In genomic region chr6:15464211-15464725, GRCh38 we compare ENCODE assay signal across 8 cellular contexts.
DNase-seq lines count a peak whose midpoint lies in the region; ATAC-seq, FAIRE-seq and TF ChIP-seq lines count a peak whose summit lies in the region.

No MANE protein-coding gene starts in this region.

- peaks cover 48% of the 10 kb centered on the region for H3K4me1 ChIP-seq in psoas muscle

- 60 to 70% (median 61%) methylated on average over 5 of the region's 5 CpGs for WGBS in psoas muscle, 3 donors

- no peaks in the 10 kb centered on the region for H3K27me3 Mint-ChIP-seq in activated CD4-positive, alpha-beta T cell treated with anti-CD3 and anti-CD28 coated beads, Interleukin-2, amount 10 ng/mL, durations not matched to agents 7 days and 5 days

- no peak overlapping the region for H3K4me3 Mint-ChIP-seq in activated CD4-positive, alpha-beta T cell treated with anti-CD3 and anti-CD28 coated beads, Interleukin-2, amount 10 ng/mL, durations not matched to agents 7 days and 5 days

- H3K4me1 Mint-ChIP-seq in activated CD4-positive, alpha-beta T cell treated with anti-CD3 and anti-CD28 coated beads, Interleukin-2, amount 10 ng/mL, durations not matched to agents 7 days and 5 days = peaks cover 24% of the 10 kb centered on the region

- H3K4me3 ChIP-seq in psoas muscle = no peak overlapping the region

- no peak for FAIRE-seq in RCC 7860 (lab: Jason Lieb, UNC)

- H3K27ac Mint-ChIP-seq in activated CD4-positive, alpha-beta T cell treated with anti-CD3 and anti-CD28 coated beads, Interleukin-2, amount 10 ng/mL, durations not matched to agents 7 days and 5 days = no peak overlapping the region

- in situ Hi-C loops in KBM-7 (cut with MboI; ENCODE audit: low pct_unique_long_range_greater_than_20kb, low sequenced_read_pairs) = no loop called here

- ATAC-seq in psoas muscle = peak; percentile 47 to 79 (median 68)
- no peak for ATAC-seq in GM19351 (IDR thresholded peaks at IDR 0.05; ENCODE audit: unreplicated experiment)

- H3K36me3 ChIP-seq in psoas muscle (ENCODE audit: insufficient read depth in 1 of 2, low read depth in 1 of 2) = peaks cover 0 to 7% of the 10 kb centered on the region in 2 donors

- H3K9me3 ChIP-seq in psoas muscle = no peaks in the 10 kb centered on the region

- H3K36me3 Mint-ChIP-seq in activated CD4-positive, alpha-beta T cell treated with anti-CD3 and anti-CD28 coated beads, Interleukin-2, amount 10 ng/mL, durations not matched to agents 7 days and 5 days (ENCODE audit: low read depth) = peaks cover 13% of the 10 kb centered on the region

- CTCF ChIA-PET in activated CD4-positive, alpha-beta T cell treated with anti-CD3 and anti-CD28 coated beads, Interleukin-2, amount 10 ng/mL, durations not matched to agents 7 days and 5 days (lab: Charles Lee) = interaction anchor here (1.1 kb wide), 1 partner anchor 20 kb away, joined by 3 read pairs; no protein-coding TSS in a partner anchor

- no peak overlapping the region for H3K27ac ChIP-seq in psoas muscle

- intact Hi-C loops in psoas muscle (cut with DNase I) = no loop called here

- peak; percentile 57 for TF ChIP-seq CTCF in psoas muscle (IDR thresholded peaks at IDR 0.05)

- no peaks in the 10 kb centered on the region for H3K9me3 Mint-ChIP-seq in activated CD4-positive, alpha-beta T cell treated with anti-CD3 and anti-CD28 coated beads, Interleukin-2, amount 10 ng/mL, durations not matched to agents 7 days and 5 days

- DNase-seq in DMS53 treated with DMSO at 0.1 percent for 48 hours (lab: John Stamatoyannopoulos, UW; ENCODE audit: unreplicated experiment) (peak; percentile 6), KBM-7 (peak; percentile 48), psoas muscle (peak in 1 of 2 donors; percentile 60), DMS153 treated with DMSO at 0.1 percent for 48 hours (lab: John Stamatoyannopoulos, UW; ENCODE audit: unreplicated experiment) (no peak), RCC 7860 (ENCODE audit: low spot score) (no peak)
- peak; percentile 64 for DNase-seq in activated CD4-positive, alpha-beta T cell treated with anti-CD3 and anti-CD28 coated beads, Interleukin-2, amount 10 ng/mL, durations not matched to agents 7 days and 5 days
- peak; percentile 27 for DNase-seq in effector CD8-positive, alpha-beta T cell (lab: John Stamatoyannopoulos, UW)

- POLR2A ChIA-PET in activated CD4-positive, alpha-beta T cell treated with anti-CD3 and anti-CD28 coated beads, Interleukin-2, amount 10 ng/mL, durations not matched to agents 7 days and 5 days (lab: Charles Lee) = no interaction called here

- H3K27me3 ChIP-seq in psoas muscle (ENCODE audit: insufficient read depth in 3 of 3, low read length in 2 of 3) = no peaks in the 10 kb centered on the region

Comparison
In these comparisons a context has a peak if more than half of its experiments do, and no peak if none do; other contexts are left out.
1. DNase-seq: peak in DMS53 treated with DMSO at 0.1 percent for 48 hours (single experiment), KBM-7 (single experiment), activated CD4-positive, alpha-beta T cell treated with anti-CD3 and anti-CD28 coated beads, Interleukin-2, amount 10 ng/mL, durations not matched to agents 7 days and 5 days (single experiment) and effector CD8-positive, alpha-beta T cell (single experiment); none in DMS153 treated with DMSO at 0.1 percent for 48 hours (single experiment) and RCC 7860 (single experiment).